3 cellular contexts compared by ENCODE assay signal in the genomic region with DNA sequence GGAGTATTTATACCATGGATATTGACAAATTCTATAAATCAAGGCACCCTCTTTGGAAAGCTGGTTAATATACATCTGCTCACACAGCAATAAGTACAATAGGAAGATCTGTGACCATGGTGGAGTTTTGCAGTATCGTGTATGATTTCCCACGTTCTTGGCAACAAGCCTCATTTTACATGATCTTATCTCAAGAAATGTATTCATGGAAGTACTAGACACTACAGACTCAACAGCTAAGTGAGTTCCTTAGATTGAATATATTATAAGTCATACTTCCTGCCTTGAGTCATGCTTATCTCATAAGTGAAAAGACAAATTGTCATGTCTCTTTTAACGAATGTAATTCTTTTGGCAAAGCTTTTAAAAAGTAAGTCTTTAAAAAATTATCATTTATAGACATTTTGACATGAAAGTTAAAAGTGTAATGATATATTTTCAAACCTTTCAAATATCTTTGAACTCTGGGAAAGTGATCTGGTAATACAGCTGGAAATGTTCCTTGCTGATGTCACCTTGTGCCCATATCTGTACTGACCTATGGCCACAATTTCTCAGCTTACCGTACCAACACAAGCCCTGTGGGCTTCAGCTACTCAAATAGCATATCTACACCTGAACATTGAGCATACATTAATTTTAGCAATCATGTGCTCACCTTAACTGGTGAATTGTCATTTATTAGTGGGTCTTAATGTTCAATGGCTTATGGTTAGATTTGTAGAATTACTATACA.
A peak's percentile ranks its signal among the peaks of the same experiment; 100 is the strongest.
TF ChIP-seq lines count a peak whose summit lies in the region.

No MANE protein-coding gene starts in this region.

TF ChIP-seq in A549, 52 proteins besides CTCF, POLR2A, EP300 and RAD21:
- TF ChIP-seq RARB (CRISPR knock-in tag; IDR thresholded peaks at IDR 0.05): no peak
- no peak for TF ChIP-seq RCOR1 (IDR thresholded peaks at IDR 0.05; ENCODE audit: low read depth, low read length)
- TF ChIP-seq ZC3H11A (IDR thresholded peaks at IDR 0.05): no peak
- no peak for TF ChIP-seq BCL3 (IDR thresholded peaks at IDR 0.05)

TF ChIP-seq in IMR-90, 13 proteins besides CTCF, POLR2A, EP300 and RAD21:
- TF ChIP-seq FOS (IDR thresholded peaks at IDR 0.05; ENCODE audit: low read depth, low read length): peak; percentile 42; the same call in 1 of the 2 replicates
- no peak for TF ChIP-seq MXI1 (IDR thresholded peaks at IDR 0.05; ENCODE audit: borderline replicate concordance, low read depth, low read length)

TF ChIP-seq in K562, 482 proteins besides CTCF, POLR2A, EP300 and RAD21:
- TF ChIP-seq HDAC6 (IDR thresholded peaks at IDR 0.05; ENCODE audit: low read depth, low read length): no peak
- TF ChIP-seq SMAD1 (IDR thresholded peaks at IDR 0.05; ENCODE audit: low read depth, low read length, partially characterized antibody): no peak
- TF ChIP-seq CREM (IDR thresholded peaks at IDR 0.05; ENCODE audit: low read depth): no peak
- TF ChIP-seq MEIS2 (IDR thresholded peaks at IDR 0.05; ENCODE audit: partially characterized antibody): peak; percentile 2
- TF ChIP-seq ZNF174 (CRISPR knock-in tag; IDR thresholded peaks at IDR 0.05): no peak
- TF ChIP-seq, protein P1, sequence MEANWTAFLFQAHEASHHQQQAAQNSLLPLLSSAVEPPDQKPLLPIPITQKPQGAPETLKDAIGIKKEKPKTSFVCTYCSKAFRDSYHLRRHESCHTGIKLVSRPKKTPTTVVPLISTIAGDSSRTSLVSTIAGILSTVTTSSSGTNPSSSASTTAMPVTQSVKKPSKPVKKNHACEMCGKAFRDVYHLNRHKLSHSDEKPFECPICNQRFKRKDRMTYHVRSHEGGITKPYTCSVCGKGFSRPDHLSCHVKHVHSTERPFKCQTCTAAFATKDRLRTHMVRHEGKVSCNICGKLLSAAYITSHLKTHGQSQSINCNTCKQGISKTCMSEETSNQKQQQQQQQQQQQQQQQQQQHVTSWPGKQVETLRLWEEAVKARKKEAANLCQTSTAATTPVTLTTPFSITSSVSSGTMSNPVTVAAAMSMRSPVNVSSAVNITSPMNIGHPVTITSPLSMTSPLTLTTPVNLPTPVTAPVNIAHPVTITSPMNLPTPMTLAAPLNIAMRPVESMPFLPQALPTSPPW (CRISPR knock-in tag; IDR thresholded peaks at IDR 0.05): no peak
- TF ChIP-seq, protein P2, sequence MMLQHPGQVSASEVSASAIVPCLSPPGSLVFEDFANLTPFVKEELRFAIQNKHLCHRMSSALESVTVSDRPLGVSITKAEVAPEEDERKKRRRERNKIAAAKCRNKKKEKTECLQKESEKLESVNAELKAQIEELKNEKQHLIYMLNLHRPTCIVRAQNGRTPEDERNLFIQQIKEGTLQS (IDR thresholded peaks at IDR 0.05): peak; percentile 30; the same call in 1 of the 2 replicates
- TF ChIP-seq, protein P2 (CRISPR knock-in tag; conservative IDR thresholded peaks at IDR 0.05): no peak
- TF ChIP-seq, protein P3, sequence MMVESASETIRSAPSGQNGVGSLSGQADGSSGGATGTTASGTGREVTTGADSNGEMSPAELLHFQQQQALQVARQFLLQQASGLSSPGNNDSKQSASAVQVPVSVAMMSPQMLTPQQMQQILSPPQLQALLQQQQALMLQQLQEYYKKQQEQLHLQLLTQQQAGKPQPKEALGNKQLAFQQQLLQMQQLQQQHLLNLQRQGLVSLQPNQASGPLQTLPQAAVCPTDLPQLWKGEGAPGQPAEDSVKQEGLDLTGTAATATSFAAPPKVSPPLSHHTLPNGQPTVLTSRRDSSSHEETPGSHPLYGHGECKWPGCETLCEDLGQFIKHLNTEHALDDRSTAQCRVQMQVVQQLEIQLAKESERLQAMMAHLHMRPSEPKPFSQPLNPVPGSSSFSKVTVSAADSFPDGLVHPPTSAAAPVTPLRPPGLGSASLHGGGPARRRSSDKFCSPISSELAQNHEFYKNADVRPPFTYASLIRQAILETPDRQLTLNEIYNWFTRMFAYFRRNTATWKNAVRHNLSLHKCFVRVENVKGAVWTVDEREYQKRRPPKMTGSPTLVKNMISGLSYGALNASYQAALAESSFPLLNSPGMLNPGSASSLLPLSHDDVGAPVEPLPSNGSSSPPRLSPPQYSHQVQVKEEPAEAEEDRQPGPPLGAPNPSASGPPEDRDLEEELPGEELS (CRISPR knock-in tag; IDR thresholded peaks at IDR 0.05; ENCODE audit: borderline replicate concordance): no peak
- no peak for TF ChIP-seq MAFK (IDR thresholded peaks at IDR 0.05; ENCODE audit: low read length)
